In the genomic region with DNA sequence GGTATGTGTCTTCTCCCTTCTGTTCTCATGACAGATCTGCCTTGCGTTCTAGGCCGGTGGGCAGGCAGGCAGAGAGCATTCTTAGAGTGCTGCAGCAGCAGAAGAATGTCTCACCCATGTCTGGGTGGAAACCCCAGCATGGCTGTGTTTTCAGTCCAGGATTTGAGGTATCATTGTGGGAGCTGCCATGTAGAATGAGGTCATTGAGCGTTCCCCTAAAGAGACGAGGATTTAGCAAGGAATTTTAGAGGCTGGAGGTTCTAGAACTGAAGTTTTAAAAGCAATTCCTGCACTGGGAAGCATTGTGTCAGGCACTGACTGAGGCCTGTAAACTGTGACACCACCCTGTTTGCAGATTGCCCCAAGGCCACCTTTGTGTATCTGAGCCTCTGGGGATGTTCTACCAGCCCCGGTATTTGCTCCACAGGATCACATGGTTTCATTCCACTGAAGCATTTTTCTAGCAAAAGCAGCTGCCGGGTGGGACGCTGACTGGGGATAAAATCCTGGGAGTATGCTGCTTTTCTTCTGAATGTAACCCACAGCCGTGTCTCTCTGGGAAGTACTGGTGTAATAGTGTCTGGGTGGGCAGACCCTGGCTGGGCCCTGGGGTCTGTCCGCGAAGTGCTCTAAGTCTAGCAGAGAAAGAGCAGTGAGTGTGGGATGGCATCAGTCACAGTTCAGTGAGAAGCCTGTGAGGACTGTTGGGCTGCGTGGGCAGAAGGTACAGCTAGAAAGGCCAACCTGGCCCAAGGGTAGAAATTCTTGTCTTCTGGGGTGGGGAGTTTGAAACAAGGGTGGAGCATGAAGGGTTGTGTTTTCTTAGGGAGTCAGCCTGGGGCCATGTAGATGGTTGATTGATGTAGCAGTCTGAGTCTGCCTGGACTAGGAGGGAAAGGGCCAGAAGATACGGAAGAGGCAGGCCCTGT, we compare ENCODE assay signal across 1 cellular context.
TF ChIP-seq lines count a peak whose summit lies in the region.

No MANE protein-coding gene starts in this region.

TF ChIP-seq in GM12878, 131 proteins besides CTCF, POLR2A, EP300 and RAD21:
- TF ChIP-seq SUPT20H (IDR thresholded peaks at IDR 0.05; ENCODE audit: borderline replicate concordance, control insufficient read depth, low read depth, low read length) (no peak), PML (IDR thresholded peaks at IDR 0.05; ENCODE audit: low read length) (no peak), EZH2 (IDR thresholded peaks at IDR 0.05; ENCODE audit: borderline replicate concordance, control insufficient read depth, low read depth, low read length) (no peak)
- TF ChIP-seq, protein P1, sequence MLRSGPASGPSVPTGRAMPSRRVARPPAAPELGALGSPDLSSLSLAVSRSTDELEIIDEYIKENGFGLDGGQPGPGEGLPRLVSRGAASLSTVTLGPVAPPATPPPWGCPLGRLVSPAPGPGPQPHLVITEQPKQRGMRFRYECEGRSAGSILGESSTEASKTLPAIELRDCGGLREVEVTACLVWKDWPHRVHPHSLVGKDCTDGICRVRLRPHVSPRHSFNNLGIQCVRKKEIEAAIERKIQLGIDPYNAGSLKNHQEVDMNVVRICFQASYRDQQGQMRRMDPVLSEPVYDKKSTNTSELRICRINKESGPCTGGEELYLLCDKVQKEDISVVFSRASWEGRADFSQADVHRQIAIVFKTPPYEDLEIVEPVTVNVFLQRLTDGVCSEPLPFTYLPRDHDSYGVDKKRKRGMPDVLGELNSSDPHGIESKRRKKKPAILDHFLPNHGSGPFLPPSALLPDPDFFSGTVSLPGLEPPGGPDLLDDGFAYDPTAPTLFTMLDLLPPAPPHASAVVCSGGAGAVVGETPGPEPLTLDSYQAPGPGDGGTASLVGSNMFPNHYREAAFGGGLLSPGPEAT (IDR thresholded peaks at IDR 0.05; ENCODE audit: low read depth) = no peak
- TF ChIP-seq, protein P2, sequence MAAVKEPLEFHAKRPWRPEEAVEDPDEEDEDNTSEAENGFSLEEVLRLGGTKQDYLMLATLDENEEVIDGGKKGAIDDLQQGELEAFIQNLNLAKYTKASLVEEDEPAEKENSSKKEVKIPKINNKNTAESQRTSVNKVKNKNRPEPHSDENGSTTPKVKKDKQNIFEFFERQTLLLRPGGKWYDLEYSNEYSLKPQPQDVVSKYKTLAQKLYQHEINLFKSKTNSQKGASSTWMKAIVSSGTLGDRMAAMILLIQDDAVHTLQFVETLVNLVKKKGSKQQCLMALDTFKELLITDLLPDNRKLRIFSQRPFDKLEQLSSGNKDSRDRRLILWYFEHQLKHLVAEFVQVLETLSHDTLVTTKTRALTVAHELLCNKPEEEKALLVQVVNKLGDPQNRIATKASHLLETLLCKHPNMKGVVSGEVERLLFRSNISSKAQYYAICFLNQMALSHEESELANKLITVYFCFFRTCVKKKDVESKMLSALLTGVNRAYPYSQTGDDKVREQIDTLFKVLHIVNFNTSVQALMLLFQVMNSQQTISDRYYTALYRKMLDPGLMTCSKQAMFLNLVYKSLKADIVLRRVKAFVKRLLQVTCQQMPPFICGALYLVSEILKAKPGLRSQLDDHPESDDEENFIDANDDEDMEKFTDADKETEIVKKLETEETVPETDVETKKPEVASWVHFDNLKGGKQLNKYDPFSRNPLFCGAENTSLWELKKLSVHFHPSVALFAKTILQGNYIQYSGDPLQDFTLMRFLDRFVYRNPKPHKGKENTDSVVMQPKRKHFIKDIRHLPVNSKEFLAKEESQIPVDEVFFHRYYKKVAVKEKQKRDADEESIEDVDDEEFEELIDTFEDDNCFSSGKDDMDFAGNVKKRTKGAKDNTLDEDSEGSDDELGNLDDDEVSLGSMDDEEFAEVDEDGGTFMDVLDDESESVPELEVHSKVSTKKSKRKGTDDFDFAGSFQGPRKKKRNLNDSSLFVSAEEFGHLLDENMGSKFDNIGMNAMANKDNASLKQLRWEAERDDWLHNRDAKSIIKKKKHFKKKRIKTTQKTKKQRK (IDR thresholded peaks at IDR 0.05; ENCODE audit: low read depth, low read length) = no peak
TF ChIP-seq in GM12878: peak in this region for 0.
